ENCODE assay signal across 8 cellular contexts in genomic region chr3:129606522-129607390, GRCh38. TPM values are rescaled to one million over a fixed set of nuclear protein-coding genes. Genes with fewer than 3 reads are reported as not detected.
DNase-seq lines count a peak whose midpoint lies in the region; ATAC-seq, FAIRE-seq and TF ChIP-seq lines count a peak whose summit lies in the region.

TSS of gene PLXND1 (minus strand) at chr3:129606676. CDS start at chr3:129606639, 37 bp downstream.

- TF ChIP-seq POLR2A in H54 (IDR thresholded peaks at IDR 0.05; ENCODE audit: low read depth, low read length) (peak; percentile 63), gastroesophageal sphincter (IDR thresholded peaks at IDR 0.05) (peak; percentile 36 to 58)

- no peaks in the 10 kb centered on the region for H3K36me3 ChIP-seq in gastroesophageal sphincter

- peaks cover 24% of the 10 kb centered on the region for H3K27me3 ChIP-seq in gastroesophageal sphincter

- peak within 1 kb of the TSS; percentile 64 to 88 (median 84) for H3K27ac ChIP-seq in gastroesophageal sphincter

- DNase-seq in AG09309 (ENCODE audit: low read depth) (no peak), H54 (ENCODE audit: insufficient read length, low spot score) (peak; percentile 87), NOMO-1 treated with dmso at 0.1 percent for 144 hours (lab: John Stamatoyannopoulos, UW; ENCODE audit: unreplicated experiment) (peak; percentile 84), nephron progenitor cell (peak; percentile 80), ureter (ENCODE audit: low spot score) (peak; percentile 79)

- TF ChIP-seq EP300 in gastroesophageal sphincter (IDR thresholded peaks at IDR 0.05): no peak

- no peaks in the 10 kb centered on the region for H3K9me3 ChIP-seq in gastroesophageal sphincter

- peaks cover 9% of the 10 kb centered on the region for H3K27me3 Mint-ChIP-seq in activated naive CD4-positive, alpha-beta T cell treated with anti-CD3 and anti-CD28 coated beads, Interleukin-2, amount 50 U/mL, for 24 hours
- peaks cover 43% of the 10 kb centered on the region for H3K27me3 Mint-ChIP-seq in nephron progenitor cell (ENCODE audit: low read depth, poor library complexity)

- peaks cover 0 to 89% (median 33%) of the 10 kb centered on the region in 3 donors for H3K4me1 ChIP-seq in gastroesophageal sphincter

- ATAC-seq in gastroesophageal sphincter (peak; percentile 76), GM18870 (IDR thresholded peaks at IDR 0.05; ENCODE audit: unreplicated experiment) (no peak)

- peaks cover 4% of the 10 kb centered on the region for H3K4me1 Mint-ChIP-seq in activated naive CD4-positive, alpha-beta T cell treated with anti-CD3 and anti-CD28 coated beads, Interleukin-2, amount 50 U/mL, for 24 hours
- peaks cover 66% of the 10 kb centered on the region for H3K4me1 Mint-ChIP-seq in nephron progenitor cell

- H3K4me3 ChIP-seq in AG09309 (ENCODE audit: control insufficient read depth, low read depth, low read length) (peak within 1 kb of the TSS; percentile 68), gastroesophageal sphincter (peak within 1 kb of the TSS; percentile 37 to 71)

- H3K4me3 Mint-ChIP-seq in activated naive CD4-positive, alpha-beta T cell treated with anti-CD3 and anti-CD28 coated beads, Interleukin-2, amount 50 U/mL, for 24 hours: peak within 1 kb of the TSS; percentile 89
- H3K4me3 Mint-ChIP-seq in nephron progenitor cell: peak within 1 kb of the TSS; percentile 93

- WGBS in gastroesophageal sphincter (ENCODE audit: low coverage in 1 of 2), 2 donors: 0 to 1% methylated on average over 1 to 34 of the region's 115 CpGs

- H3K9me3 Mint-ChIP-seq in activated naive CD4-positive, alpha-beta T cell treated with anti-CD3 and anti-CD28 coated beads, Interleukin-2, amount 50 U/mL, for 24 hours: no peaks in the 10 kb centered on the region
- H3K9me3 Mint-ChIP-seq in nephron progenitor cell: no peaks in the 10 kb centered on the region

- peak within 1 kb of the TSS; percentile 59 for H3K27ac Mint-ChIP-seq in activated naive CD4-positive, alpha-beta T cell treated with anti-CD3 and anti-CD28 coated beads, Interleukin-2, amount 50 U/mL, for 24 hours
- peak within 1 kb of the TSS; percentile 80 for H3K27ac Mint-ChIP-seq in nephron progenitor cell

- TF ChIP-seq CTCF in AG09309 (IDR thresholded peaks at IDR 0.05; ENCODE audit: control insufficient read depth, insufficient read depth, low read depth, low read length, missing control alignments) (no peak), gastroesophageal sphincter (IDR thresholded peaks at IDR 0.05) (no peak), nephron progenitor cell (IDR thresholded peaks at IDR 0.05) (no peak)

- no peaks in the 10 kb centered on the region for H3K36me3 Mint-ChIP-seq in activated naive CD4-positive, alpha-beta T cell treated with anti-CD3 and anti-CD28 coated beads, Interleukin-2, amount 50 U/mL, for 24 hours
- no peaks in the 10 kb centered on the region for H3K36me3 Mint-ChIP-seq in nephron progenitor cell (ENCODE audit: low read depth)

- no peak for FAIRE-seq in H54 (lab: Jason Lieb, UNC)

RNA-seq across cellular contexts. Expression of gene PLXND1, which starts in this region (rescaled TPM):
- total RNA-seq in gastroesophageal sphincter (10 to 100 TPM; 45.0 to 77.9 (median 61.5) TPM), ureter (138 TPM)
